Comparison of ENCODE assay signal across 19 cellular contexts in genomic region chr10:101656915-101657314, GRCh38. TPM values are rescaled to one million over a fixed set of nuclear protein-coding genes. Genes with fewer than 3 reads are reported as not detected.
DNase-seq lines count a peak whose midpoint lies in the region; ATAC-seq and TF ChIP-seq lines count a peak whose summit lies in the region.
"Had no signal": no experiment of that assay in that cellular context is flagged by ENCODE, and none has a peak within 500 bp of the region (broad histone marks: within the 10 kb centered on the region; RNA-seq: fewer than 3 reads in every experiment).

No MANE protein-coding gene starts in this region.

- H3K4me1 ChIP-seq in heart left ventricle, result peaks cover 0 to 9% (median 0%) of the 10 kb centered on the region in 12 donors
- H3K4me1 ChIP-seq: BLaER1, Caco-2 had no signal

- DNase-seq in Right ventricle myocardium superior (no peak), cardiac septum (ENCODE audit: low spot score) (no peak), heart left ventricle (no peak), left ventricle myocardium superior (no peak), AML-193 (lab: John Stamatoyannopoulos, UW) (no peak)
- DNase-seq in activated naive CD8-positive, alpha-beta T cell treated with anti-CD3 and anti-CD28 coated beads for 36 hours, result no peak
- DNase-seq: Caco-2; CD4-positive, CD25-positive, alpha-beta regulatory T cell; CD8-positive, alpha-beta T cell; DMS153; DND-41; GDM1; H9 had no signal

- H3K27me3 ChIP-seq in heart left ventricle, result no peaks in the 10 kb centered on the region
- H3K27me3 ChIP-seq: BLaER1 had no signal

- TF ChIP-seq POLR2A in heart left ventricle (IDR thresholded peaks at IDR 0.05), result no peak

- H3K36me3 ChIP-seq in heart left ventricle, result peaks cover 0 to 83% (median 65%) of the 10 kb centered on the region in 9 donors

- no peak overlapping the region for H3K27ac ChIP-seq in heart left ventricle
- H3K27ac ChIP-seq: BLaER1, C4-2B had no signal

- no peaks in the 10 kb centered on the region for H3K9me3 ChIP-seq in heart left ventricle
- H3K9me3 ChIP-seq: BLaER1, Caco-2 had no signal

- H3K4me1 Mint-ChIP-seq in activated naive CD8-positive, alpha-beta T cell treated with anti-CD3 and anti-CD28 coated beads for 36 hours, result no peaks in the 10 kb centered on the region
- H3K4me1 Mint-ChIP-seq: B cell had no signal

- no peak overlapping the region for H3K27ac Mint-ChIP-seq in activated naive CD8-positive, alpha-beta T cell treated with anti-CD3 and anti-CD28 coated beads for 36 hours
- H3K27ac Mint-ChIP-seq: B cell; CD8-positive, alpha-beta T cell; GM23338 had no signal

- H3K9me3 Mint-ChIP-seq in activated naive CD8-positive, alpha-beta T cell treated with anti-CD3 and anti-CD28 coated beads for 36 hours, result no peaks in the 10 kb centered on the region
- H3K9me3 Mint-ChIP-seq: CD4-positive, CD25-positive, alpha-beta regulatory T cell; CD8-positive, alpha-beta T cell; GM23338; H9 had no signal

- H3K36me3 Mint-ChIP-seq in activated naive CD8-positive, alpha-beta T cell treated with anti-CD3 and anti-CD28 coated beads for 36 hours, result peaks cover 16% of the 10 kb centered on the region

- TF ChIP-seq CTCF in heart left ventricle (IDR thresholded peaks at IDR 0.05), result no peak

- no peak overlapping the region for H3K4me3 Mint-ChIP-seq in activated naive CD8-positive, alpha-beta T cell treated with anti-CD3 and anti-CD28 coated beads for 36 hours
- H3K4me3 Mint-ChIP-seq: B cell; CD4-positive, CD25-positive, alpha-beta regulatory T cell; CD8-positive, alpha-beta T cell; GM23338; H9 had no signal

- peak; percentile 83 for ATAC-seq in Right ventricle myocardium superior (ENCODE audit: poor library complexity)
- peak in 3 of 4 donors; percentile 58 to 71 (median 66) for ATAC-seq in heart left ventricle
- ATAC-seq in left ventricle myocardium superior, result peak; percentile 86
- ATAC-seq: CD8-positive, alpha-beta T cell; GM12878; GM23338; HCT116 had no signal

- no peaks in the 10 kb centered on the region for H3K27me3 Mint-ChIP-seq in activated naive CD8-positive, alpha-beta T cell treated with anti-CD3 and anti-CD28 coated beads for 36 hours
- H3K27me3 Mint-ChIP-seq: B cell; CD4-positive, CD25-positive, alpha-beta regulatory T cell had no signal

- intact Hi-C loops in Right ventricle myocardium superior (cut with DNase I), result no loop called here
- intact Hi-C loops in cardiac septum (cut with DNase I), result no loop called here
- intact Hi-C loops in heart left ventricle (cut with DNase I), result no loop called here
- intact Hi-C loops in left ventricle myocardium superior (cut with micrococcal nuclease), result no loop called here

- 53 to 71% (median 61%) methylated on average over 2 of the region's 2 CpGs for WGBS in heart left ventricle, 4 donors

- H3K4me3 ChIP-seq in heart left ventricle, result no peak overlapping the region
- H3K4me3 ChIP-seq: BLaER1, GM12878, GM23338 had no signal

RNA-seq across cellular contexts. Expression of gene FBXW4, which starts 38.1 kb away (rescaled TPM):
- total RNA-seq in Right ventricle myocardium superior (106 TPM), cardiac septum (108 TPM), heart left ventricle (100 to 1,000 TPM in 1 of 9 donors, 10 to 100 TPM in 8; 69.7 to 116 (median 80.9) TPM), left ventricle myocardium superior (106 TPM)
- 10 to 100 TPM; 35.8 to 82.9 TPM for polyA plus RNA-seq in heart left ventricle
- 10 to 100 TPM; 29.5 to 34.0 TPM for total RNA-seq in activated naive CD8-positive, alpha-beta T cell treated with anti-CD3 and anti-CD28 coated beads for 36 hours
